Comparison of ENCODE assay signal across 8 cellular contexts in the genomic region with DNA sequence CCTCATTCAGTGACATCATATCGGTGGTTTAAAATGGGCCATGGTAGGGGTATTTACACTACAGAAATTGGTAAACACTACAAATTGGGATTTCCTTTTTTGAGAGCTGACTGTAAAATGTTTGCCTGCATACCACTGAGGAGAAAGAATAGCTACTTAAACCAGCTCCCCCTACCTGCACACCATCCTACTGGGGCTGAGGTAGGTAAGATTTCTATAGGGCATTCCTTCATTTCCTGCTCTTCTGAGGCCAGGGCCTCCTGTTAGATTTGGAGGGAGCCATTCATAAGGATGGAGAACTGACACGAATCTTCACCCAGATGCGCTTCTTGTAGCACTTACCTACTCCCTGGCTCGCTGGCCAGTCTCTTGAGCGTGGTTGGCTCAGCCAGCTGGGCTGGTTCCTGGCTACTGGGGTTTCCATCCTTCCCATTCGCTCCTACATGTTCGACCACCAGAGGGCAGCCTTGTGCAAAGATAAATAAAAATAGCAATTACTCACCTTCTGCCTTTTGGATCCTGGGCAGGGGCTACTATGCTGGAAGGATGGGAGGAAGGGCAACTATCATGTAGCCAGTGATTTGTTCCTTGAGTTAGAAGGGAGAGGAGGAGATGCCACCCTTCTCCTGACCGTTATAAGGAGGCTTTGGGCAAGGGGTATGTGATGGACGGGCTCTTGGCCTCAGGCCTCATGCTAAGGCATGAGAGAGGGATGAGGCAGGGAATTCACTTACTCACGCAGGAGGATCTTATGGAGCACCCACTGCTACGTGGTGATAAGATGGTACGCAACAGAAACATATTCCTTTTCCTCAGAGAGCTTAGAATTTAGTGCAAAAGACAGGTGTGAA. TPM values are rescaled to one million over a fixed set of nuclear protein-coding genes. Genes with fewer than 3 reads are reported as not detected.
DNase-seq lines count a peak whose midpoint lies in the region; ATAC-seq, FAIRE-seq and TF ChIP-seq lines count a peak whose summit lies in the region.

No MANE protein-coding gene starts in this region.

- no peaks in the 10 kb centered on the region for H4K20me1 ChIP-seq in osteoblast (ENCODE audit: insufficient read depth, low read length)

- in situ Hi-C loops in SK-MEL-5 (cut with HindIII; ENCODE audit: low pct_unique_long_range_greater_than_20kb, low sequenced_read_pairs): no loop called here

- no peak for ATAC-seq in HG03565 (IDR thresholded peaks at IDR 0.05; ENCODE audit: unreplicated experiment)

- no peaks in the 10 kb centered on the region for H3K9me3 ChIP-seq in osteoblast (ENCODE audit: low read depth, low read length)
- H3K9me3 ChIP-seq in suprapubic skin: no peaks in the 10 kb centered on the region

- TF ChIP-seq EP300 in suprapubic skin (IDR thresholded peaks at IDR 0.05): no peak

- WGBS in suprapubic skin: 34% methylated on average over 12 of the region's 12 CpGs

- H3K36me3 ChIP-seq in osteoblast (ENCODE audit: insufficient read depth, low read length): no peaks in the 10 kb centered on the region
- H3K36me3 ChIP-seq in suprapubic skin: no peaks in the 10 kb centered on the region

- FAIRE-seq in frontal cortex (lab: Jason Lieb, UNC): no peak

- H3K27ac ChIP-seq in osteoblast (ENCODE audit: low read depth, low read length): no peak overlapping the region
- H3K27ac ChIP-seq in suprapubic skin: no peak overlapping the region

- no peak for TF ChIP-seq POLR2A in suprapubic skin (IDR thresholded peaks at IDR 0.05)

- TF ChIP-seq CTCF in osteoblast (IDR thresholded peaks at IDR 0.05; ENCODE audit: extremely low read depth, low read depth, low read length): peak; percentile 86
- peak; percentile 69 to 85 for TF ChIP-seq CTCF in suprapubic skin (IDR thresholded peaks at IDR 0.05)

- no peak overlapping the region for H3K4me3 ChIP-seq in osteoblast (ENCODE audit: insufficient read depth, low read length)
- H3K4me3 ChIP-seq in suprapubic skin: no peak overlapping the region

- H3K79me2 ChIP-seq in osteoblast (ENCODE audit: insufficient read depth, low read length): no peaks in the 10 kb centered on the region

- H3K4me2 ChIP-seq in osteoblast (ENCODE audit: insufficient read depth, low read length): no peak overlapping the region

- H2AFZ ChIP-seq in osteoblast (ENCODE audit: low read length): peak overlapping the region; percentile 38

- H3K4me1 ChIP-seq in osteoblast (ENCODE audit: insufficient read depth, low read length): peaks cover 21% of the 10 kb centered on the region
- peaks cover 23% of the 10 kb centered on the region for H3K4me1 ChIP-seq in suprapubic skin

- DNase-seq in Daoy (ENCODE audit: low read depth) (peak; percentile 87), MV-4-11 (lab: John Stamatoyannopoulos, UW) (peak; percentile 39), SK-MEL-5 (ENCODE audit: low read depth, low spot score) (peak; percentile 85), frontal cortex (ENCODE audit: low spot score in 2 of 2) (peak; percentile 69 to 82), osteoblast (ENCODE audit: insufficient read length, low spot score, missing footprints) (peak; percentile 96), suprapubic skin (ENCODE audit: low spot score in 2 of 2) (peak; percentile 90 to 91)
- DNase-seq in activated effector memory CD4-positive, alpha-beta T cell treated with anti-CD3 and anti-CD28 coated beads, Interleukin-2, amount 50 U/mL, for 16 hours: peak; percentile 90

- H3K27me3 ChIP-seq in osteoblast (ENCODE audit: insufficient read depth, low read length) (no peaks in the 10 kb centered on the region), suprapubic skin (no peaks in the 10 kb centered on the region)

RNA-seq across cellular contexts. Expression of a gene that starts 10.7 kb away (rescaled TPM):
- total RNA-seq in Daoy (2014; rRNA removed; shearing (Covaris generic)): not detected in 2 replicates
- not detected in 2 replicates for total RNA-seq in SK-MEL-5 (2014; rRNA removed; shearing (Covaris generic))
- polyA plus RNA-seq in SK-MEL-5 (2015; cell fraction: cytosol; rRNA removed): not detected in 2 replicates
- polyA plus RNA-seq in SK-MEL-5 (2015; cell fraction: nucleus; rRNA removed): not detected in 2 replicates
- total RNA-seq in frontal cortex: not detected
- total RNA-seq in osteoblast: not detected in 2 replicates
- not detected for total RNA-seq in suprapubic skin

RNA-seq across cellular contexts. Expression of a gene that starts 29.0 kb away (rescaled TPM):
- total RNA-seq in Daoy (2014; rRNA removed; shearing (Covaris generic)): not detected in 2 replicates
- 0.11 TPM in 1 of 2 replicates, not detected in the other for total RNA-seq in SK-MEL-5 (2014; rRNA removed; shearing (Covaris generic))
- polyA plus RNA-seq in SK-MEL-5 (2015; cell fraction: cytosol; rRNA removed): 0.37 and 0.57 TPM in 2 replicates
- polyA plus RNA-seq in SK-MEL-5 (2015; cell fraction: nucleus; rRNA removed): 0.04 and 0.23 TPM in 2 replicates
- total RNA-seq in frontal cortex (0.41 TPM), osteoblast (0.29 and 0.36 TPM in 2 replicates), suprapubic skin (10 to 100 TPM in 3 of 4 donors, 1 to 10 TPM in 1; 6.4 to 34.7 (median 18.0) TPM)

Comparison
In these comparisons a context has a peak if more than half of its experiments do, and no peak if none do; other contexts are left out.
1. DNase-seq: peak in every context shown above with its lines; median percentile 96 in osteoblast; 90 in suprapubic skin; 90 in activated effector memory CD4-positive, alpha-beta T cell treated with anti-CD3 and anti-CD28 coated beads, Interleukin-2, amount 50 U/mL, for 16 hours; 87 in Daoy; 85 in SK-MEL-5; 76 in frontal cortex; 39 in MV-4-11.